ENCODE assay signal across 2 cellular contexts in the genomic region with DNA sequence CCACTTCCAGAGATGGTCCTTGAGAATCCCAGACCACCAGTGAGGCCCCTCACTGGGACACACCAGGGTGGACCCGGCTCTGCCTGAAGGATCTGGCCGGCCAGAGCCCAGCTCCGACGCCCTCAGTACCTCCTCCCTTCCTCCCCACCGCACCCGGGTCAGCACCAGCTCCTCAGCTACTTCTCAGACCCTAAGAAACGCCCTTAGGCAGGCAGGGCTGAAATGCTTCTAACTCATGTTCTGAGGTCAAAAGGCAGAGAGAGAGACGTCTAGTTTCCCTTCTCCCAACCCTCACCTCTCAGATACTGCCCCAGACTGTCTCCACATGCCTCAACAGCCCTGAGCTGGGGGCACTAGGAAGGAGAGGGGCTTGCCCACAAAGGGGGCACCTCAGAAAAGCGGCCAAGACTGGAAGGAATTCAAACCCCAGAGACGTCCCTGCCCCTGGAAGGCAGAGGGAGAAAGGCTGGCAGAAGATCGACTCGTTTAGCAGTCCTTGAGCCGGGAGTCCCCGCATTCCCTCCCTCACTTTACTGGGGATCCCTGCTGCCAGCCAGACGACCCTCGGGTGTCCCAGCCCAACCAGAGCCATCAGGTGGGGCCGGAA.
TF ChIP-seq lines count a peak whose summit lies in the region.

No MANE protein-coding gene starts in this region.

TF ChIP-seq in GM23338, 12 proteins besides CTCF, POLR2A, EP300 and RAD21 (continues in another document):
- no peak for TF ChIP-seq ZNF114 (CRISPR knock-in tag; IDR thresholded peaks at IDR 0.05)
- TF ChIP-seq CREB1 (CRISPR knock-in tag; IDR thresholded peaks at IDR 0.05; ENCODE audit: low read depth): no peak
- TF ChIP-seq EZH2phosphoT487 (IDR thresholded peaks at IDR 0.05; ENCODE audit: unreplicated experiment): no peak
- no peak for TF ChIP-seq ZNF331 (CRISPR knock-in tag; IDR thresholded peaks at IDR 0.05; ENCODE audit: low read depth)
- TF ChIP-seq JUNB (IDR thresholded peaks at IDR 0.05; ENCODE audit: unreplicated experiment): no peak
- no peak for TF ChIP-seq EZH2 (IDR thresholded peaks at IDR 0.05; ENCODE audit: low read depth, unreplicated experiment)
- no peak for TF ChIP-seq POLR2AphosphoS5 (IDR thresholded peaks at IDR 0.05; ENCODE audit: low read depth)
- no peak for TF ChIP-seq ZNF462 (CRISPR knock-in tag; IDR thresholded peaks at IDR 0.05)
- TF ChIP-seq REST (IDR thresholded peaks at IDR 0.05; ENCODE audit: unreplicated experiment): no peak
- no peak for TF ChIP-seq STAT1 (IDR thresholded peaks at IDR 0.05; ENCODE audit: unreplicated experiment)

TF ChIP-seq in K562, 482 proteins besides CTCF, POLR2A, EP300 and RAD21:
- TF ChIP-seq RBM25 (IDR thresholded peaks at IDR 0.05; ENCODE audit: low read depth, low read length, severe bottlenecking) (no peak), SREBF2 (CRISPR knock-in tag; IDR thresholded peaks at IDR 0.05) (no peak), FOXA1 (IDR thresholded peaks at IDR 0.05; ENCODE audit: borderline replicate concordance) (no peak), ARID2 (IDR thresholded peaks at IDR 0.05) (no peak), HNRNPH1 (optimal IDR thresholded peaks at IDR 0.05; ENCODE audit: low read depth, low read length) (no peak), TCFL5 (CRISPR knock-in tag; conservative IDR thresholded peaks at IDR 0.05) (no peak), NONO (IDR thresholded peaks at IDR 0.05; ENCODE audit: low read depth in 2 of 2, low read length in 1 of 2) (no peak), DDX20 (tag; IDR thresholded peaks at IDR 0.05; ENCODE audit: low read depth) (no peak), MITF (IDR thresholded peaks at IDR 0.05) (no peak), KDM4B (IDR thresholded peaks at IDR 0.05; ENCODE audit: borderline replicate concordance in 2 of 2, low read depth in 1 of 2) (no peak), NRF1 (conservative IDR thresholded peaks at IDR 0.05 in 1 of 2, IDR thresholded peaks at IDR 0.05 in 1 of 2) (no peak), NFYB (IDR thresholded peaks at IDR 0.05; ENCODE audit: extremely low read depth, insufficient read length) (no peak), ZNF444 (CRISPR knock-in tag; IDR thresholded peaks at IDR 0.05) (no peak), ZC3H11A (IDR thresholded peaks at IDR 0.05; ENCODE audit: low read depth, low read length) (no peak), ZNF134 (CRISPR knock-in tag; conservative IDR thresholded peaks at IDR 0.05) (no peak), SOX6 (IDR thresholded peaks at IDR 0.05) (no peak)
- TF ChIP-seq, protein P1, sequence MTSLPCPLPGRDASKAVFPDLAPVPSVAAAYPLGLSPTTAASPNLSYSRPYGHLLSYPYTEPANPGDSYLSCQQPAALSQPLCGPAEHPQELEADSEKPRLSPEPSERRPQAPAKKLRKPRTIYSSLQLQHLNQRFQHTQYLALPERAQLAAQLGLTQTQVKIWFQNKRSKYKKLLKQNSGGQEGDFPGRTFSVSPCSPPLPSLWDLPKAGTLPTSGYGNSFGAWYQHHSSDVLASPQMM (CRISPR knock-in tag; IDR thresholded peaks at IDR 0.05): no peak
- TF ChIP-seq, protein P2, sequence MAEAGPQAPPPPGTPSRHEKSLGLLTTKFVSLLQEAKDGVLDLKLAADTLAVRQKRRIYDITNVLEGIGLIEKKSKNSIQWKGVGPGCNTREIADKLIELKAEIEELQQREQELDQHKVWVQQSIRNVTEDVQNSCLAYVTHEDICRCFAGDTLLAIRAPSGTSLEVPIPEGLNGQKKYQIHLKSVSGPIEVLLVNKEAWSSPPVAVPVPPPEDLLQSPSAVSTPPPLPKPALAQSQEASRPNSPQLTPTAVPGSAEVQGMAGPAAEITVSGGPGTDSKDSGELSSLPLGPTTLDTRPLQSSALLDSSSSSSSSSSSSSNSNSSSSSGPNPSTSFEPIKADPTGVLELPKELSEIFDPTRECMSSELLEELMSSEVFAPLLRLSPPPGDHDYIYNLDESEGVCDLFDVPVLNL (CRISPR knock-in tag; IDR thresholded peaks at IDR 0.05; ENCODE audit: low read depth): no peak
TF ChIP-seq in K562: peak in this region for 0.
